In the genomic region with DNA sequence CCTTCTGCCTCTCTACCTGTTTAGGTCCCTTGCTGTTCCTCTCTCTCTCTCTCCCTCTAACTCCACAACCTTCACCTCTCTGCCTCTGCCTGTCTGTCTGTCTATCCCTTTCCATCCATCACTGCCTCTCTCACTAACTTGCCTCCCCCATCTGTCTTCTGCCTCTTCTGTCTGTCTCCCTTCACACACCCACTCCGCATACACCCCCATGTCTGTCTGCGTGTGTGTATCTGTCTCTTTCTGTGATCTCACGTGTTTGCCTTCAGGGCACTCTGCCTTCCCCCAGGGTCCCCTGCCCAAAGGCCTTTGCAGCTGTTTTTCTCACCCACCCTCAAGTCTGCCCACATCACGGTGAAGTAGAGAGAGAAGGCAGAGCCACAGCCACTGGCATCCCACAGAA, we compare ENCODE assay signal across 26 cellular contexts. TPM values are rescaled to one million over a fixed set of nuclear protein-coding genes. Genes with fewer than 3 reads are reported as not detected.
"Had no signal": no experiment of that assay in that cellular context is flagged by ENCODE, and none has a peak within 500 bp of the region (broad histone marks: within the 10 kb centered on the region; RNA-seq: fewer than 3 reads in every experiment).

No MANE protein-coding gene starts in this region.

- ATAC-seq: gastroesophageal sphincter; natural killer cell treated with Interleukin-12 subunit alpha and Interleukin-12 subunit beta and Interleukin-15 and Interleukin-18, amount 100 ng/mL, for 72 hours; sciatic nerve; stimulated activated memory B cell treated with anti-CD40 and anti-IgM and Interleukin-4, amounts not matched to agents 10 μg/mL and 1 μg/mL and 100 μg/mL, for 72 hours had no signal

- H3K36me3 Mint-ChIP-seq: natural killer cell treated with Interleukin-12 subunit alpha and Interleukin-12 subunit beta and Interleukin-15 and Interleukin-18, amount 100 ng/mL, for 72 hours; stimulated activated memory B cell treated with anti-CD40 and anti-IgM and Interleukin-4, amounts not matched to agents 10 μg/mL and 1 μg/mL and 100 μg/mL, for 72 hours had no signal

- H3K36me3 ChIP-seq: esophagus squamous epithelium, gastroesophageal sphincter, left ventricle myocardium inferior, prostate gland, spleen, tibial artery, upper lobe of left lung, vagina had no signal

- H3K27ac ChIP-seq: esophagus squamous epithelium, gastroesophageal sphincter, left ventricle myocardium inferior, parathyroid adenoma, prostate gland, spleen, tibial artery, upper lobe of left lung, vagina had no signal

- H3K27ac Mint-ChIP-seq: immature natural killer cell; natural killer cell treated with Interleukin-12 subunit alpha and Interleukin-12 subunit beta and Interleukin-15 and Interleukin-18, amount 100 ng/mL, for 72 hours; stimulated activated memory B cell treated with anti-CD40 and anti-IgM and Interleukin-4, amounts not matched to agents 10 μg/mL and 1 μg/mL and 100 μg/mL, for 72 hours had no signal

- H3K4me3 Mint-ChIP-seq: immature natural killer cell; natural killer cell treated with Interleukin-12 subunit alpha and Interleukin-12 subunit beta and Interleukin-15 and Interleukin-18, amount 100 ng/mL, for 72 hours; stimulated activated memory B cell treated with anti-CD40 and anti-IgM and Interleukin-4, amounts not matched to agents 10 μg/mL and 1 μg/mL and 100 μg/mL, for 72 hours; stimulated activated naive CD8-positive, alpha-beta T cell treated with anti-CD3 and anti-CD28 coated beads, Interleukin-15, Interleukin-2, amounts not matched to agents 100 ng/mL and 50 ng/mL, for 24 hours had no signal

- H3K9me3 ChIP-seq: esophagus squamous epithelium, gastroesophageal sphincter, left ventricle myocardium inferior, prostate gland, spleen, tibial artery, upper lobe of left lung, vagina had no signal

- H3K4me1 ChIP-seq: esophagus squamous epithelium, gastroesophageal sphincter, left ventricle myocardium inferior, parathyroid adenoma, prostate gland, tibial artery, upper lobe of left lung, vagina had no signal

- FAIRE-seq: keratinocyte had no signal

- H3K4me3 ChIP-seq: esophagus squamous epithelium, gastroesophageal sphincter, left ventricle myocardium inferior, lung, prostate gland, spleen, tibial artery, upper lobe of left lung, vagina had no signal

- H3K27me3 Mint-ChIP-seq: natural killer cell treated with Interleukin-12 subunit alpha and Interleukin-12 subunit beta and Interleukin-15 and Interleukin-18, amount 100 ng/mL, for 72 hours; stimulated activated naive CD8-positive, alpha-beta T cell treated with anti-CD3 and anti-CD28 coated beads, Interleukin-15, Interleukin-2, amounts not matched to agents 100 ng/mL and 50 ng/mL, for 24 hours had no signal

- H3K4me1 Mint-ChIP-seq: stimulated activated memory B cell treated with anti-CD40 and anti-IgM and Interleukin-4, amounts not matched to agents 10 μg/mL and 1 μg/mL and 100 μg/mL, for 72 hours had no signal

- H3K27me3 ChIP-seq: upper lobe of left lung, vagina had no signal

- DNase-seq: dermis blood vessel endothelial cell; esophagus squamous epithelium; foreskin fibroblast; immature natural killer cell; left ventricle myocardium inferior; mesenchymal stem cell; midbrain; occipital lobe; retina; spleen; stimulated activated CD4-positive, alpha-beta T cell treated with anti-CD3 and anti-CD28 coated beads, Interleukin-15, amount 100 ng/mL, for 24 hours; stimulated activated CD4-positive, alpha-beta T cell treated with anti-CD3 and anti-CD28 coated beads, Interleukin-1b, Interleukin-23, amount 100 ng/mL, for 48 hours; stimulated activated CD4-positive, alpha-beta T cell treated with anti-CD3 and anti-CD28 coated beads, Interleukin-4, amount 100 ng/mL, for 24 hours; tibial artery had no signal

- H2AFZ ChIP-seq: parathyroid adenoma had no signal

- H3K9me3 Mint-ChIP-seq: immature natural killer cell; natural killer cell treated with Interleukin-12 subunit alpha and Interleukin-12 subunit beta and Interleukin-15 and Interleukin-18, amount 100 ng/mL, for 72 hours; stimulated activated memory B cell treated with anti-CD40 and anti-IgM and Interleukin-4, amounts not matched to agents 10 μg/mL and 1 μg/mL and 100 μg/mL, for 72 hours; stimulated activated naive CD8-positive, alpha-beta T cell treated with anti-CD3 and anti-CD28 coated beads, Interleukin-15, Interleukin-2, amounts not matched to agents 100 ng/mL and 50 ng/mL, for 24 hours had no signal

- H3K9ac ChIP-seq: parathyroid adenoma had no signal

- H3K79me2 ChIP-seq: parathyroid adenoma had no signal

RNA-seq across cellular contexts. Expression of a gene that starts 7.9 kb away (rescaled TPM):
- total RNA-seq: natural killer cell treated with Interleukin-12 subunit alpha and Interleukin-12 subunit beta and Interleukin-15 and Interleukin-18, amount 100 ng/mL, for 72 hours; skeletal muscle tissue had no signal
